ENCODE assay signal across 14 cellular contexts in the genomic region with DNA sequence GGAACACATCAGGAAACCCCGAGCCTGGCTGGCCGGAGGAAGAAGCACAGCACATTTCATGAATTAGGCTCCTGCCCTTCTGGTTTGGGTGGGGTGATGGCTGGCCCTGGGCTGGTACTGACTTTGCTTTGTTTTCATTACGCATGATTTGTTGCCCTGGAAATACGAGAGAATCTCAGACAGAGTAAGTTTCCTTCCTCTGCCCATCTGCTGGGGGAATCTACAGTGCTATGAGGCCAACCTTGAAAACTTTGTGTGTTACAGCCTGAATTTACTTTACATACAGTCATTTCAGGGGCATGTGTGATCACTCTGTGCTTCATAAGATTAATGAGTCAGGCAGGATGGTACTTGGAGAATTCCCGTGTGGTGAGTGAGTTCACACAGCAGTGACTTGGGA. TPM values are rescaled to one million over a fixed set of nuclear protein-coding genes. Genes with fewer than 3 reads are reported as not detected.
A peak's percentile ranks its signal among the peaks of the same experiment; 100 is the strongest.
DNase-seq lines count a peak whose midpoint lies in the region; ATAC-seq and TF ChIP-seq lines count a peak whose summit lies in the region.
"Had no signal": no experiment of that assay in that cellular context is flagged by ENCODE, and none has a peak within 500 bp of the region (broad histone marks: within the 10 kb centered on the region; RNA-seq: fewer than 3 reads in every experiment).

No MANE protein-coding gene starts in this region.

- DNase-seq in GM04503 (ENCODE audit: low read depth) (peak; percentile 75), RPMI7951 (ENCODE audit: low read depth) (peak; percentile 78), fibroblast of gingiva (ENCODE audit: low read depth) (peak; percentile 79), retinal pigment epithelial cell (ENCODE audit: low read depth) (peak; percentile 27), NCI-H1694 (lab: John Stamatoyannopoulos, UW) (no peak), LoVo (ENCODE audit: low spot score) (no peak)
- DNase-seq in stimulated activated naive CD8-positive, alpha-beta T cell treated with anti-CD3 and anti-CD28 coated beads, Interleukin-15, amount 100 ng/mL, for 72 hours: no peak
- DNase-seq: activated naive CD8-positive, alpha-beta T cell treated with anti-CD3 and anti-CD28 coated beads, Interleukin-2, amount 10 ng/mL, durations not matched to agents 7 days and 5 days; mucosa of descending colon; NCI-H2029 had no signal

- H3K27me3 Mint-ChIP-seq in stimulated activated naive CD8-positive, alpha-beta T cell treated with anti-CD3 and anti-CD28 coated beads, Interleukin-15, amount 100 ng/mL, for 72 hours: peaks cover 11% of the 10 kb centered on the region

- no peak overlapping the region for H3K4me3 Mint-ChIP-seq in stimulated activated naive CD8-positive, alpha-beta T cell treated with anti-CD3 and anti-CD28 coated beads, Interleukin-15, amount 100 ng/mL, for 72 hours
- H3K4me3 Mint-ChIP-seq: activated naive CD8-positive, alpha-beta T cell treated with anti-CD3 and anti-CD28 coated beads, Interleukin-2, amount 10 ng/mL, durations not matched to agents 7 days and 5 days had no signal

- no peak overlapping the region for H3K27ac Mint-ChIP-seq in stimulated activated naive CD8-positive, alpha-beta T cell treated with anti-CD3 and anti-CD28 coated beads, Interleukin-15, amount 100 ng/mL, for 72 hours
- H3K27ac Mint-ChIP-seq: activated naive CD8-positive, alpha-beta T cell treated with anti-CD3 and anti-CD28 coated beads, Interleukin-2, amount 10 ng/mL, durations not matched to agents 7 days and 5 days had no signal

- H3K9me3 Mint-ChIP-seq in stimulated activated naive CD8-positive, alpha-beta T cell treated with anti-CD3 and anti-CD28 coated beads, Interleukin-15, amount 100 ng/mL, for 72 hours: no peaks in the 10 kb centered on the region
- H3K9me3 Mint-ChIP-seq: activated naive CD8-positive, alpha-beta T cell treated with anti-CD3 and anti-CD28 coated beads, Interleukin-2, amount 10 ng/mL, durations not matched to agents 7 days and 5 days had no signal

- no peak overlapping the region for H3K4me3 ChIP-seq in retinal pigment epithelial cell (ENCODE audit: low read length)
- H3K4me3 ChIP-seq: HAP-1, mucosa of descending colon had no signal

- no peak for ATAC-seq in GM18873 (IDR thresholded peaks at IDR 0.05; ENCODE audit: low FRiP score, unreplicated experiment)
- no peak for ATAC-seq in stimulated activated naive CD8-positive, alpha-beta T cell treated with anti-CD3 and anti-CD28 coated beads, Interleukin-15, amount 100 ng/mL, for 72 hours
- ATAC-seq: mucosa of descending colon had no signal

- no peaks in the 10 kb centered on the region for H3K4me1 Mint-ChIP-seq in stimulated activated naive CD8-positive, alpha-beta T cell treated with anti-CD3 and anti-CD28 coated beads, Interleukin-15, amount 100 ng/mL, for 72 hours
- H3K4me1 Mint-ChIP-seq: activated naive CD8-positive, alpha-beta T cell treated with anti-CD3 and anti-CD28 coated beads, Interleukin-2, amount 10 ng/mL, durations not matched to agents 7 days and 5 days had no signal

- no peak for TF ChIP-seq CTCF in retinal pigment epithelial cell (conservative IDR thresholded peaks at IDR 0.05; ENCODE audit: low read depth, low read length)

RNA-seq across cellular contexts. Expression of a gene that starts 20.5 kb away (rescaled TPM):
- total RNA-seq in RPMI7951 (2014; rRNA removed; shearing (Covaris generic)): not detected in 2 replicates
- total RNA-seq: activated naive CD8-positive, alpha-beta T cell treated with anti-CD3 and anti-CD28 coated beads, Interleukin-2, amount 10 ng/mL, durations not matched to agents 7 days and 5 days; pulmonary artery endothelial cell; T-helper 2 cell treated with Interferon-gamma antibody and Interleukin-4, amounts not matched to agents 100 ng/mL and 5 ng/mL, for 36 hours had no signal

RNA-seq across cellular contexts. Expression of a gene that starts 49.4 kb away (rescaled TPM):
- 13.5 and 13.6 TPM in 2 replicates for total RNA-seq in RPMI7951 (2014; rRNA removed; shearing (Covaris generic))

Comparison
In these comparisons a context has a peak if more than half of its experiments do, and no peak if none do; other contexts are left out.
1. DNase-seq: peak in GM04503 (single experiment), RPMI7951 (single experiment), fibroblast of gingiva (single experiment) and retinal pigment epithelial cell (single experiment); none in stimulated activated naive CD8-positive, alpha-beta T cell treated with anti-CD3 and anti-CD28 coated beads, Interleukin-15, amount 100 ng/mL, for 72 hours (0 of 2), NCI-H1694 (single experiment) and LoVo (single experiment).